In the genomic region with DNA sequence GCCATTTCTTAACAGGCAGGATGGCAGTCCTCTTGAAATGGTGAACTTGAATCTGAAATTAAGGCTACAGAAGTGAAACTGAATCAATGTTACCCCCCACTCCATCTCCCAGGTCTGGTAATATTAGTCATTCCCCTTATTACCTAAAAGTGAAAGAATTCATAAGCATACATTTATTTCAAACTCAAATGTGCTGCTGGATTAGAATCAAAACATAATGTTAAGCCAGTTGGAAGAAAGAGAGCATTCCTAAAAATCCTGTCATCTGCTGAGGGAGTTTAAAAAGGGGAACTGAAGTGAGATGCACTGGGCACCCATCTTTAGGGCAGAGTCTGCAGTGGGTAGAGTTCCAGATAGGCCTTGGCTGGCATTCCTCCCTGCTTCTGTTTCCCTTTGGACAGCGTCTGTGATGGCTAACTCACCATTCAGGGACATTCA, we compare ENCODE assay signal across 8 cellular contexts. TPM values are rescaled to one million over a fixed set of nuclear protein-coding genes. Genes with fewer than 3 reads are reported as not detected.
DNase-seq lines count a peak whose midpoint lies in the region; ATAC-seq, FAIRE-seq and TF ChIP-seq lines count a peak whose summit lies in the region.

No MANE protein-coding gene starts in this region.

- peaks cover 28% of the 10 kb centered on the region for H3K36me3 ChIP-seq in HUES48 (ENCODE audit: control insufficient read depth, insufficient read depth, low read length)
- H3K36me3 ChIP-seq in GM12878 (ENCODE audit: control insufficient read depth in 2 of 2, insufficient read depth in 2 of 2, low read length in 1 of 2) = no peaks in the 10 kb centered on the region; a peak in 1 of 4 replicates

- H4K20me1 ChIP-seq in GM12878 (ENCODE audit: control insufficient read depth, insufficient read depth) = no peaks in the 10 kb centered on the region

- FAIRE-seq in GM12878 (lab: Jason Lieb, UNC) = peak; percentile 38

- H2AFZ ChIP-seq in GM12878 (ENCODE audit: control insufficient read depth, low read depth, low read length) = peak overlapping the region; percentile 63

- no peaks in the 10 kb centered on the region for H3K36me3 Mint-ChIP-seq in natural killer cell

- no peaks in the 10 kb centered on the region for H3K27me3 Mint-ChIP-seq in natural killer cell (ENCODE audit: low read depth in 2 of 2)

- ATAC-seq in GM12878 = peak; percentile 67
- peak in 2 of 3 donors; percentile 46 to 50 for ATAC-seq in natural killer cell

- DNase-seq in EL = peak; percentile 75
- DNase-seq in GM12878 (ENCODE audit: low read depth, low spot score) = peak; percentile 60
- DNase-seq in natural killer cell = no peak
- no peak for DNase-seq in RWPE1 (ENCODE audit: low spot score)
- DNase-seq in T-helper 9 cell = no peak
- DNase-seq in NCI-H128 (lab: John Stamatoyannopoulos, UW; ENCODE audit: unreplicated experiment) = no peak
- no peak for DNase-seq in GM19238 (ENCODE audit: insufficient read length, low spot score)

- no TSS peak for BruUV-seq in GM12878 (replicated peaks; lab: Mats Ljungman, UMichigan)

- TF ChIP-seq POLR2A in GM12878 (IDR thresholded peaks at IDR 0.05; ENCODE audit: low read depth, low read length) = no peak

- SMC1A ChIA-PET in GM12878 (lab: Charles Lee; ENCODE audit: uncharacterized antibody, unreplicated experiment) = interaction anchor here (0.8 to 8.8 kb wide), 15 partner anchors 10 to 134 kb away, joined by 3 to 254 read pairs (median 3); partner anchors contain the start of gene KIAA0319L

- H3K9me3 Mint-ChIP-seq in natural killer cell = no peaks in the 10 kb centered on the region

- no peak for TF ChIP-seq RAD21 in GM12878 (IDR thresholded peaks at IDR 0.05; ENCODE audit: insufficient read depth, low read depth, low read length)

- POLR2A ChIA-PET in GM12878 (lab: Charles Lee) (interaction anchor here (0.8 to 7.3 kb wide), 8 partner anchors 9 to 347 kb away, joined by 3 to 65 read pairs (median 6); partner anchors contain the start of genes KIAA0319L and SFPQ), RWPE1 (lab: Yijun Ruan, JAX; ENCODE audit: low non-redundant PET) (no interaction called here)

- H3K27ac ChIP-seq in HUES48 (ENCODE audit: low read depth, low read length) (peak overlapping the region; percentile 37), GM12878 (ENCODE audit: control insufficient read depth, insufficient read depth) (peak overlapping the region; percentile 87), RWPE1 (no peak overlapping the region)

- 100% methylated on average over 1 of the region's 1 CpG for WGBS in GM12878 (ENCODE audit: insufficient coverage, insufficient replicate concordance, low lambda C conversion rate, missing lambda C conversion rate)

- CTCF ChIA-PET in GM12878 (lab: Yijun Ruan, JAX) = interaction anchor here (0.8 to 12.7 kb wide), 9 partner anchors 9 to 88 kb away, joined by 3 to 260 read pairs (median 11); partner anchors contain the start of genes KIAA0319L and NCDN
- CTCF ChIA-PET in RWPE1 (lab: Yijun Ruan, JAX) = interaction anchor here (0.9 to 1.4 kb wide), 3 partner anchors 16 to 89 kb away, joined by 3 to 4 read pairs (median 4); no protein-coding TSS in a partner anchor

- peaks cover 76 to 77% of the 10 kb centered on the region in 2 donors for H3K4me1 Mint-ChIP-seq in natural killer cell

- TF ChIP-seq CTCF in GM12878 (IDR thresholded peaks at IDR 0.05 in 2 of 3, conservative IDR thresholded peaks at IDR 0.05 in 1 of 3; ENCODE audit: control insufficient read depth in 2 of 3, extremely low read depth in 1 of 3, insufficient read depth in 1 of 3, low read depth in 3 of 3, low read length in 3 of 3) (no peak), natural killer cell (IDR thresholded peaks at IDR 0.05) (no peak), RWPE1 (conservative IDR thresholded peaks at IDR 0.05; ENCODE audit: low read depth) (no peak)

- H3K4me1 ChIP-seq in HUES48 (ENCODE audit: control insufficient read depth, insufficient read depth, low read length) = peaks cover 44% of the 10 kb centered on the region
- peaks cover 27% of the 10 kb centered on the region for H3K4me1 ChIP-seq in GM12878 (ENCODE audit: control insufficient read depth, insufficient read depth, low read length)

- H3K27ac Mint-ChIP-seq in natural killer cell = peak overlapping the region; percentile 82 to 85

- 0 out of 4 replicates have a peak, but pooled peaks of 1 of the 2 experiments have one; percentile 16 for TF ChIP-seq EP300 in GM12878 (IDR thresholded peaks at IDR 0.05; ENCODE audit: borderline replicate concordance in 1 of 2, control insufficient read depth in 1 of 2, low read depth in 2 of 2, low read length in 2 of 2)

- H3K27me3 ChIP-seq in HUES48 (ENCODE audit: control insufficient read depth, insufficient read depth, low read length) (no peaks in the 10 kb centered on the region), GM12878 (replicated peaks in 1 of 2; ENCODE audit: control insufficient read depth in 2 of 2, insufficient read depth in 2 of 2, low read length in 1 of 2) (no peaks in the 10 kb centered on the region)

- H3K9ac ChIP-seq in HUES48 (ENCODE audit: low read depth, low read length) (no peak overlapping the region), GM12878 (ENCODE audit: control insufficient read depth, insufficient read depth, low read length) (peak overlapping the region; percentile 52)

- RAD21 ChIA-PET in GM12878 (lab: Charles Lee; ENCODE audit: unreplicated experiment) = interaction anchor here (1.3 to 8.4 kb wide), 5 partner anchors 25 to 197 kb away, joined by 3 to 139 read pairs (median 11); no protein-coding TSS in a partner anchor

- H3K4me2 ChIP-seq in GM12878 (ENCODE audit: control insufficient read depth, insufficient read depth) = peak overlapping the region; percentile 92

- in situ Hi-C loops in GM12878 (cut with MboI) = no loop called here

- H3K4me3 ChIP-seq in HUES48 (ENCODE audit: low read depth, low read length) (no peak overlapping the region), GM12878 (peak overlapping the region; percentile 39; the same call in 1 of the 2 replicates)

- intact Hi-C loops in GM12878 (cut with micrococcal nuclease; ENCODE audit: unreplicated experiment) (loop anchor here (1.0 to 10.0 kb wide), 3 partner anchors 17 to 335 kb away; partner anchors contain the start of genes KIAA0319L and NCDN), natural killer cell (cut with micrococcal nuclease) (no loop called here)

- H3K4me3 Mint-ChIP-seq in natural killer cell = peak overlapping the region; percentile 6

- no peaks in the 10 kb centered on the region for H3K9me3 ChIP-seq in HUES48 (ENCODE audit: control insufficient read depth, insufficient read depth, low read length)
- no peaks in the 10 kb centered on the region for H3K9me3 ChIP-seq in GM12878 (replicated peaks; ENCODE audit: control insufficient read depth, insufficient read depth, low read length)

- peaks cover 49% of the 10 kb centered on the region for H3K79me2 ChIP-seq in GM12878 (ENCODE audit: control insufficient read depth, insufficient read depth, low read length)

RNA-seq across cellular contexts. Expression of gene KIAA0319L, which starts 17.4 kb away (rescaled TPM):
- 303 and 335 TPM in 2 replicates for total RNA-seq in GM12878 (2013; cell fraction: nucleolus; rRNA removed)
- total RNA-seq in GM12878 (2014; rRNA removed) = 22.6 and 24.3 TPM in 2 replicates
- total RNA-seq in GM12878 (2014; rRNA removed; fragmentation: Illumina TruSeq; extraction: Trizol) = 20.7 and 22.1 TPM in 2 replicates
- total RNA-seq in GM12878 (2021) = 26.9 and 30.3 TPM in 2 replicates
- 34.7 TPM for polyA plus RNA-seq in GM12878 (2011; ENCODE audit: low read depth)
- 57.8 and 63.2 TPM in 2 replicates for polyA plus RNA-seq in GM12878 (2011; rRNA removed)
- polyA plus RNA-seq in GM12878 (2011; cell fraction: cytosol; rRNA removed) = 48.5 and 52.4 TPM in 2 replicates
- 87.3 and 100 TPM in 2 replicates for polyA plus RNA-seq in GM12878 (2011; cell fraction: nucleus; rRNA removed)
- 27.1 and 32.7 TPM in 2 replicates for polyA plus RNA-seq in GM12878 (2012)
- 26.7 and 35.3 TPM in 2 replicates for polyA plus RNA-seq in GM12878 (2014; fragmentation: Illumina TruSeq; extraction: Trizol)
- polyA plus RNA-seq in GM12878 (2014; fragmentation: Nextera tagmentation; extraction: Ambion mirVana) = 1 to 10 TPM; 2.6 to 5.9 TPM
- polyA plus RNA-seq in GM12878 (2014; rRNA removed) = 23.6 and 26.1 TPM in 2 replicates
- 10 to 100 TPM; 24.7 to 26.5 TPM for polyA plus RNA-seq in GM12878 (2016; fragmentation: Nextera tagmentation; extraction: Ambion mirVana)
- 90.8 and 95.8 TPM in 2 replicates for polyA minus RNA-seq in GM12878 (2011; rRNA and poly(A)+ RNA removed)
- 14.3 and 21.3 TPM in 2 replicates for polyA minus RNA-seq in GM12878 (2011; cell fraction: cytosol; rRNA and poly(A)+ RNA removed)
- polyA minus RNA-seq in GM12878 (2011; cell fraction: nucleus; rRNA and poly(A)+ RNA removed) = 82.8 and 101 TPM in 2 replicates
- total RNA-seq in natural killer cell = 10 to 100 TPM; 51.3 to 75.0 (median 64.8) TPM

RNA-seq across cellular contexts. Expression of gene NCDN, which starts 17.8 kb away (rescaled TPM):
- 16.7 and 20.9 TPM in 2 replicates for total RNA-seq in GM12878 (2013; cell fraction: nucleolus; rRNA removed)
- 11.2 and 14.8 TPM in 2 replicates for total RNA-seq in GM12878 (2014; rRNA removed)
- total RNA-seq in GM12878 (2014; rRNA removed; fragmentation: Illumina TruSeq; extraction: Trizol) = 5.3 and 6.0 TPM in 2 replicates
- 22.2 and 25.5 TPM in 2 replicates for total RNA-seq in GM12878 (2021)
- polyA plus RNA-seq in GM12878 (2011; ENCODE audit: low read depth) = 5.6 TPM
- polyA plus RNA-seq in GM12878 (2011; rRNA removed) = 1.9 and 5.4 TPM in 2 replicates
- polyA plus RNA-seq in GM12878 (2011; cell fraction: cytosol; rRNA removed) = 8.4 and 8.9 TPM in 2 replicates
- polyA plus RNA-seq in GM12878 (2011; cell fraction: nucleus; rRNA removed) = 20.0 and 25.2 TPM in 2 replicates
- 13.0 and 13.5 TPM in 2 replicates for polyA plus RNA-seq in GM12878 (2012)
- 3.3 and 7.0 TPM in 2 replicates for polyA plus RNA-seq in GM12878 (2014; fragmentation: Illumina TruSeq; extraction: Trizol)
- 1 to 10 TPM; 1.8 to 2.0 TPM for polyA plus RNA-seq in GM12878 (2014; fragmentation: Nextera tagmentation; extraction: Ambion mirVana)
- 17.0 and 21.0 TPM in 2 replicates for polyA plus RNA-seq in GM12878 (2014; rRNA removed)
- polyA plus RNA-seq in GM12878 (2016; fragmentation: Nextera tagmentation; extraction: Ambion mirVana) = 10 to 100 TPM; 23.5 to 24.6 TPM
- 5.9 and 6.7 TPM in 2 replicates for polyA minus RNA-seq in GM12878 (2011; rRNA and poly(A)+ RNA removed)
- 4.0 and 8.7 TPM in 2 replicates for polyA minus RNA-seq in GM12878 (2011; cell fraction: cytosol; rRNA and poly(A)+ RNA removed)
- 9.8 and 12.9 TPM in 2 replicates for polyA minus RNA-seq in GM12878 (2011; cell fraction: nucleus; rRNA and poly(A)+ RNA removed)
- total RNA-seq in natural killer cell = 10 to 100 TPM in 1 of 3 donors, 1 to 10 TPM in 2; 7.9 to 10.7 (median 9.9) TPM

RNA-seq across cellular contexts. Expression of gene TFAP2E, which starts 33.3 kb away (rescaled TPM):
- 0.61 TPM in 1 of 2 replicates, not detected in the other for total RNA-seq in GM12878 (2013; cell fraction: nucleolus; rRNA removed)
- 0.34 and 0.76 TPM in 2 replicates for total RNA-seq in GM12878 (2014; rRNA removed)
- 0.27 and 0.60 TPM in 2 replicates for total RNA-seq in GM12878 (2014; rRNA removed; fragmentation: Illumina TruSeq; extraction: Trizol)
- 0.85 and 0.93 TPM in 2 replicates for total RNA-seq in GM12878 (2021)
- polyA plus RNA-seq in GM12878 (2011; ENCODE audit: low read depth) = 0.21 TPM
- polyA plus RNA-seq in GM12878 (2011; rRNA removed) = 0.10 TPM in 1 of 2 replicates, not detected in the other
- polyA plus RNA-seq in GM12878 (2011; cell fraction: cytosol; rRNA removed) = 0.03 TPM in 1 of 2 replicates, not detected in the other
- 0.45 and 0.54 TPM in 2 replicates for polyA plus RNA-seq in GM12878 (2011; cell fraction: nucleus; rRNA removed)
- 0.36 and 0.60 TPM in 2 replicates for polyA plus RNA-seq in GM12878 (2012)
- 0.52 and 0.71 TPM in 2 replicates for polyA plus RNA-seq in GM12878 (2014; fragmentation: Illumina TruSeq; extraction: Trizol)
- polyA plus RNA-seq in GM12878 (2014; fragmentation: Nextera tagmentation; extraction: Ambion mirVana) = under 1 TPM; 0.22 to 0.52 TPM
- polyA plus RNA-seq in GM12878 (2014; rRNA removed) = 1.1 and 1.4 TPM in 2 replicates
- 1 to 10 TPM in 1 of 2 experiments, under 1 TPM in 1; 0.24 to 1.0 TPM for polyA plus RNA-seq in GM12878 (2016; fragmentation: Nextera tagmentation; extraction: Ambion mirVana)
- polyA minus RNA-seq in GM12878 (2011; rRNA and poly(A)+ RNA removed) = not detected in 2 replicates
- polyA minus RNA-seq in GM12878 (2011; cell fraction: cytosol; rRNA and poly(A)+ RNA removed) = not detected in 2 replicates
- polyA minus RNA-seq in GM12878 (2011; cell fraction: nucleus; rRNA and poly(A)+ RNA removed) = not detected in 2 replicates
- total RNA-seq in natural killer cell = 1 to 10 TPM; 6.6 to 7.3 (median 6.9) TPM

Comparison
In these comparisons a context has a peak if more than half of its experiments do, and no peak if none do; other contexts are left out.
1. DNase-seq: peak in EL (single experiment) and GM12878 (single experiment); none in natural killer cell (single experiment), RWPE1 (single experiment), T-helper 9 cell (single experiment), NCI-H128 (single experiment) and GM19238 (single experiment).